Comparison of ENCODE assay signal across 19 cellular contexts in the genomic region with DNA sequence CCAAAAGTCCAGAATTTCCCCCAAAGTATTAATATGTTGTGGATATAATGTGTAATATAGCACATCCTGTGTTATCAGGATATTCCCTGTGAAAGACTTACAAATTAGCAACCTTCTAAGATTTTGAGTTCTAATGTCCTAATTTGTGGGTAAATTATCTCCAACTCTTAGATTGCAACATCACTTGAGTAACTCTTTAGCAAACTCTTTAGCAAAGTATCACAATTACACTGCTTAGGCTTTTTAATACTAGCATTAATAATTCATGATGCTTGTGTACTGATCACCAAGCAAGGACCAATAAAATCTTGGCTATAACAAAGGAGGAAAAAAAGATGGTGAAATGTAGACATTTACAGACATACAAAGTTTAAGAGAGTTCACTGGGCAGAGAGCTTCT. TPM values are rescaled to one million over a fixed set of nuclear protein-coding genes. Genes with fewer than 3 reads are reported as not detected.
A peak's percentile ranks its signal among the peaks of the same experiment; 100 is the strongest.
DNase-seq lines count a peak whose midpoint lies in the region; ATAC-seq and TF ChIP-seq lines count a peak whose summit lies in the region.
"Had no signal": no experiment of that assay in that cellular context is flagged by ENCODE, and none has a peak within 500 bp of the region (broad histone marks: within the 10 kb centered on the region; RNA-seq: fewer than 3 reads in every experiment).

No MANE protein-coding gene starts in this region.

- H3K27me3 Mint-ChIP-seq in mesothelial cell of epicardium (ENCODE audit: low read depth): no peaks in the 10 kb centered on the region
- no peaks in the 10 kb centered on the region for H3K27me3 Mint-ChIP-seq in activated CD8-positive, alpha-beta T cell treated with anti-CD3 and anti-CD28 coated beads for 36 hours
- H3K27me3 Mint-ChIP-seq: T-helper 17 cell had no signal

- no peak for DNase-seq in heart right ventricle
- no peak for DNase-seq in Right ventricle myocardium superior
- no peak for DNase-seq in ascending aorta (ENCODE audit: low spot score in 2 of 2)
- no peak for DNase-seq in mesothelial cell of epicardium (ENCODE audit: low spot score in 2 of 2, unreplicated experiment in 2 of 2)
- no peak for DNase-seq in upper lobe of left lung
- DNase-seq in KG1 (lab: John Stamatoyannopoulos, UW): no peak
- DNase-seq in activated CD8-positive, alpha-beta T cell treated with anti-CD3 and anti-CD28 coated beads for 36 hours: no peak
- DNase-seq: activated effector memory CD4-positive, alpha-beta T cell treated with Interleukin-2 at 50 U/mL for 16 hours; CD4-positive, alpha-beta memory T cell; DMS79 treated with DMSO at 0.1 percent for 48 hours; NCI-H2029 treated with DMSO at 0.1 percent for 48 hours; NCI-H526; T-helper 17 cell had no signal

- H3K4me1 ChIP-seq in heart right ventricle (peaks cover 12 to 43% (median 33%) of the 10 kb centered on the region in 9 donors), ascending aorta (peaks cover 9 to 45% of the 10 kb centered on the region in 2 donors), upper lobe of left lung (peaks cover 28 to 36% (median 32%) of the 10 kb centered on the region in 4 donors)

- H3K27me3 ChIP-seq in heart right ventricle (no peaks in the 10 kb centered on the region), ascending aorta (no peaks in the 10 kb centered on the region), upper lobe of left lung (no peaks in the 10 kb centered on the region)

- H3K4me3 ChIP-seq in heart right ventricle: peak overlapping the region in 2 of 10 donors; percentile 13 to 29
- peak overlapping the region; percentile 17 to 46 for H3K4me3 ChIP-seq in ascending aorta
- H3K4me3 ChIP-seq in upper lobe of left lung: no peak overlapping the region

- H3K4me3 Mint-ChIP-seq in mesothelial cell of epicardium: no peak overlapping the region
- H3K4me3 Mint-ChIP-seq in activated CD8-positive, alpha-beta T cell treated with anti-CD3 and anti-CD28 coated beads for 36 hours: no peak overlapping the region
- H3K4me3 Mint-ChIP-seq: CD4-positive, alpha-beta memory T cell; memory B cell; stimulated activated effector memory CD8-positive, alpha-beta T cell treated with anti-CD3 and anti-CD28 coated beads, Interleukin-12 subunit alpha, Interleukin-12 subunit beta, amount 100 ng/mL, for 72 hours; T-helper 17 cell had no signal

- H3K27ac ChIP-seq in heart right ventricle (peak overlapping the region; percentile 61 to 90 (median 84)), ascending aorta (peak overlapping the region; percentile 94 to 97), upper lobe of left lung (peak overlapping the region; percentile 60 to 79 (median 78))
- H3K27ac ChIP-seq: epithelial cell of prostate had no signal

- intact Hi-C loops in heart right ventricle (cut with DNase I): loop anchor here in 1 of 10 donors (10.0 kb wide), 1 partner anchor 56 kb away; no protein-coding TSS in a partner anchor
- intact Hi-C loops in Right ventricle myocardium superior (cut with DNase I): no loop called here
- intact Hi-C loops in ascending aorta (cut with DNase I): loop anchor here (10.0 kb wide), 1 partner anchor 254 kb away; no protein-coding TSS in a partner anchor
- intact Hi-C loops in activated CD8-positive, alpha-beta T cell treated with anti-CD3 and anti-CD28 coated beads for 36 hours (cut with micrococcal nuclease): no loop called here

- H3K4me1 Mint-ChIP-seq in mesothelial cell of epicardium: peaks cover 21% of the 10 kb centered on the region
- peaks cover 5% of the 10 kb centered on the region for H3K4me1 Mint-ChIP-seq in activated CD8-positive, alpha-beta T cell treated with anti-CD3 and anti-CD28 coated beads for 36 hours (ENCODE audit: low read depth)

- H3K27ac Mint-ChIP-seq in mesothelial cell of epicardium: peak overlapping the region; percentile 95
- no peak overlapping the region for H3K27ac Mint-ChIP-seq in activated CD8-positive, alpha-beta T cell treated with anti-CD3 and anti-CD28 coated beads for 36 hours
- H3K27ac Mint-ChIP-seq: CD4-positive, alpha-beta memory T cell; memory B cell; stimulated activated effector memory CD8-positive, alpha-beta T cell treated with anti-CD3 and anti-CD28 coated beads, Interleukin-12 subunit alpha, Interleukin-12 subunit beta, amount 100 ng/mL, for 72 hours; T-helper 17 cell had no signal

- H3K9me3 Mint-ChIP-seq in mesothelial cell of epicardium: peaks cover 17% of the 10 kb centered on the region
- peaks cover 19% of the 10 kb centered on the region for H3K9me3 Mint-ChIP-seq in activated CD8-positive, alpha-beta T cell treated with anti-CD3 and anti-CD28 coated beads for 36 hours

- H3K36me3 Mint-ChIP-seq in mesothelial cell of epicardium: peaks cover 13% of the 10 kb centered on the region
- H3K36me3 Mint-ChIP-seq in activated CD8-positive, alpha-beta T cell treated with anti-CD3 and anti-CD28 coated beads for 36 hours (ENCODE audit: low read depth): peaks cover 7% of the 10 kb centered on the region
- H3K36me3 Mint-ChIP-seq: stimulated activated effector memory CD8-positive, alpha-beta T cell treated with anti-CD3 and anti-CD28 coated beads, Interleukin-12 subunit alpha, Interleukin-12 subunit beta, amount 100 ng/mL, for 72 hours had no signal

- TF ChIP-seq EP300 in upper lobe of left lung (IDR thresholded peaks at IDR 0.05): no peak

- TF ChIP-seq POLR2A in upper lobe of left lung (IDR thresholded peaks at IDR 0.05): no peak

- no peaks in the 10 kb centered on the region for H3K36me3 ChIP-seq in heart right ventricle
- H3K36me3 ChIP-seq in ascending aorta: no peaks in the 10 kb centered on the region
- H3K36me3 ChIP-seq in upper lobe of left lung: no peaks in the 10 kb centered on the region

- POLR2A ChIA-PET in activated CD8-positive, alpha-beta T cell treated with anti-CD3 and anti-CD28 coated beads for 36 hours (lab: Charles Lee): no interaction called here

- TF ChIP-seq CTCF in heart right ventricle (IDR thresholded peaks at IDR 0.05) (no peak), ascending aorta (IDR thresholded peaks at IDR 0.05) (no peak), mesothelial cell of epicardium (IDR thresholded peaks at IDR 0.05; ENCODE audit: unreplicated experiment) (no peak), upper lobe of left lung (IDR thresholded peaks at IDR 0.05) (no peak)
- TF ChIP-seq CTCF in activated CD8-positive, alpha-beta T cell treated with anti-CD3 and anti-CD28 coated beads for 36 hours (IDR thresholded peaks at IDR 0.05): no peak

- CTCF ChIA-PET in activated CD8-positive, alpha-beta T cell treated with anti-CD3 and anti-CD28 coated beads for 36 hours (lab: Charles Lee): no interaction called here

- peaks cover 0 to 32% (median 21%) of the 10 kb centered on the region in 11 donors for H3K9me3 ChIP-seq in heart right ventricle
- peaks cover 8 to 12% of the 10 kb centered on the region in 2 donors for H3K9me3 ChIP-seq in ascending aorta
- peaks cover 6 to 16% (median 11%) of the 10 kb centered on the region in 4 donors for H3K9me3 ChIP-seq in upper lobe of left lung

- ATAC-seq in heart right ventricle: no peak
- ATAC-seq in Right ventricle myocardium superior (ENCODE audit: poor library complexity): no peak
- no peak for ATAC-seq in upper lobe of left lung (ENCODE audit: low FRiP score in 2 of 2)
- no peak for ATAC-seq in GM19395 (IDR thresholded peaks at IDR 0.05; ENCODE audit: unreplicated experiment)
- no peak for ATAC-seq in activated CD8-positive, alpha-beta T cell treated with anti-CD3 and anti-CD28 coated beads for 36 hours
- ATAC-seq: activated CD4-positive, CD25-positive, alpha-beta regulatory T cell treated with anti-CD3 and anti-CD28 coated beads, Interleukin-2, amount 50 U/mL, for 24 hours; Panc1; stimulated activated effector memory CD8-positive, alpha-beta T cell treated with anti-CD3 and anti-CD28 coated beads, Interleukin-12 subunit alpha, Interleukin-12 subunit beta, amount 100 ng/mL, for 72 hours; T-helper 17 cell had no signal

RNA-seq across cellular contexts. Expression of gene HIP1, which starts 27.7 kb away (rescaled TPM):
- 10 to 100 TPM; 16.4 to 32.4 (median 25.6) TPM for total RNA-seq in heart right ventricle
- polyA plus RNA-seq in heart right ventricle: 1 to 10 TPM; 7.0 to 7.4 TPM
- 15.6 TPM for total RNA-seq in Right ventricle myocardium superior
- total RNA-seq in ascending aorta: 47.5 TPM
- 30.9 to 33.9 TPM (median 31.5 TPM) in 3 replicates for total RNA-seq in mesothelial cell of epicardium
- total RNA-seq in upper lobe of left lung: 10 to 100 TPM; 43.9 to 66.0 (median 55.2) TPM
- 1 to 10 TPM; 5.2 to 5.6 TPM for total RNA-seq in activated CD8-positive, alpha-beta T cell treated with anti-CD3 and anti-CD28 coated beads for 36 hours

Comparison
In these comparisons a context has a peak if more than half of its experiments do, and no peak if none do; other contexts are left out.
1. H3K4me3 ChIP-seq: peak in ascending aorta (2 of 2); none in upper lobe of left lung (0 of 4).
2. Peak in every context shown above with its lines, with median percentiles within 50 percentile points of each other: H3K27ac ChIP-seq.